In the genomic region with DNA sequence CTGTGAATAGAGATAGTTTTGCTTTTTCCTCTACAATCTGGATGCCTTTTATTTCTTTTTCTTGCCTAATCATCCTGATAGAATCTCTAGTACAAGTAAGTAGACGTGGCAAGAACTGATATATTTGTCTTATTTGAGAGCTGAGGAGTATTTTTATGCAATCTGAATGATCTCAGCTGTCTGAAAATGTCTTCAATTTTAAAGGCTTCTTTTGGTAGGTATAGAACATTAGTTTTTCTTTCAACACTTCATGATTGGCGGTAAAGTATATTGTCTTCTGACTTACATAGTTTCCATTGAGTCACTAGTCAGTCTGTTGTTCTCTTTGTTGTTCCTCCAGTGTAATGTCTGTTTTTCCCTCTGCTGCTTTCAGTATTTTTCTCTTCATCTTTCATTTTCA, we compare ENCODE assay signal across 13 cellular contexts. TPM values are rescaled to one million over a fixed set of nuclear protein-coding genes. Genes with fewer than 3 reads are reported as not detected.
DNase-seq lines count a peak whose midpoint lies in the region; ATAC-seq and TF ChIP-seq lines count a peak whose summit lies in the region.
"Had no signal": no experiment of that assay in that cellular context is flagged by ENCODE, and none has a peak within 500 bp of the region (broad histone marks: within the 10 kb centered on the region; RNA-seq: fewer than 3 reads in every experiment).

No MANE protein-coding gene starts in this region.

- no peak overlapping the region for H3K4me3 ChIP-seq in CD4-positive, alpha-beta memory T cell (ENCODE audit: low read length in 2 of 2)
- no peak overlapping the region for H3K4me3 ChIP-seq in Karpas-422 (ENCODE audit: low read length)
- no peak overlapping the region for H3K4me3 ChIP-seq in adipocyte (ENCODE audit: low read length)
- no peak overlapping the region for H3K4me3 ChIP-seq in mesodermal cell (ENCODE audit: extremely low read depth, insufficient read depth, low read length, poor library complexity, severe bottlenecking)
- no peak overlapping the region for H3K4me3 ChIP-seq in tibial nerve
- H3K4me3 ChIP-seq in Peyer's patch: no peak overlapping the region

- H3K9me3 Mint-ChIP-seq in CD4-positive, alpha-beta memory T cell: no peaks in the 10 kb centered on the region

- no peaks in the 10 kb centered on the region for H3K27me3 Mint-ChIP-seq in CD4-positive, alpha-beta memory T cell

- peaks cover 4 to 5% of the 10 kb centered on the region in 2 donors for H3K36me3 Mint-ChIP-seq in CD4-positive, alpha-beta memory T cell

- H3K27ac ChIP-seq in CD4-positive, alpha-beta memory T cell (ENCODE audit: low read depth, low read length): no peak overlapping the region
- H3K27ac ChIP-seq in Karpas-422 (ENCODE audit: low read length) (peak overlapping the region; percentile 38), mesodermal cell (ENCODE audit: low read depth, low read length, severe bottlenecking) (peak overlapping the region; percentile 58), tibial nerve (no peak overlapping the region), Peyer's patch (no peak overlapping the region)

- peaks cover 99% of the 10 kb centered on the region for H3K79me2 ChIP-seq in Karpas-422 (ENCODE audit: low read length)

- H3K4me1 ChIP-seq in CD4-positive, alpha-beta memory T cell (ENCODE audit: insufficient read depth, low read length): peaks cover 55% of the 10 kb centered on the region
- H3K4me1 ChIP-seq in Karpas-422 (ENCODE audit: low read length) (peaks cover 73% of the 10 kb centered on the region), adipocyte (ENCODE audit: control insufficient read depth, insufficient read depth, low read length) (peaks cover 3% of the 10 kb centered on the region), mesodermal cell (ENCODE audit: control insufficient read depth, insufficient read depth, low read length, poor library complexity, severe bottlenecking) (peaks cover 8% of the 10 kb centered on the region), tibial nerve (peaks cover 0 to 19% (median 2%) of the 10 kb centered on the region in 4 donors), Peyer's patch (peaks cover 0 to 7% (median 3%) of the 10 kb centered on the region in 4 donors)

- ATAC-seq in HG02642 (IDR thresholded peaks at IDR 0.05; ENCODE audit: poor library complexity, unreplicated experiment): no peak
- ATAC-seq: sciatic nerve had no signal

- peaks cover 3% of the 10 kb centered on the region for H3K36me3 ChIP-seq in CD4-positive, alpha-beta memory T cell (ENCODE audit: insufficient read depth, low read length)
- H3K36me3 ChIP-seq in Karpas-422 (ENCODE audit: insufficient read depth, low read length) (peaks cover 3% of the 10 kb centered on the region; the same call in 1 of the 2 replicates), adipocyte (ENCODE audit: control insufficient read depth, insufficient read depth, low read length, severe bottlenecking) (peaks cover 2% of the 10 kb centered on the region), mesodermal cell (ENCODE audit: control insufficient read depth, insufficient read depth, low read length) (peaks cover 6% of the 10 kb centered on the region), tibial nerve (peaks cover 0 to 3% (median 0%) of the 10 kb centered on the region in 3 donors), Peyer's patch (no peaks in the 10 kb centered on the region)

- H3K4me2 ChIP-seq in Karpas-422 (ENCODE audit: low read depth, low read length, poor library complexity, severe bottlenecking): peak overlapping the region; percentile 25

- POLR2A ChIA-PET in CD4-positive, alpha-beta memory T cell (lab: Charles Lee; ENCODE audit: partially characterized antibody): no interaction called here

- peak overlapping the region in 5 of 8 donors; percentile 5 to 20 (median 9) for H3K4me3 Mint-ChIP-seq in CD4-positive, alpha-beta memory T cell

- no peak for TF ChIP-seq POLR2A in tibial nerve (IDR thresholded peaks at IDR 0.05)
- no peak for TF ChIP-seq POLR2A in Peyer's patch (IDR thresholded peaks at IDR 0.05)

- no peaks in the 10 kb centered on the region for H3K27me3 ChIP-seq in CD4-positive, alpha-beta memory T cell (ENCODE audit: insufficient read depth, low read length)
- H3K27me3 ChIP-seq in Karpas-422 (ENCODE audit: low read length) (no peaks in the 10 kb centered on the region), adipocyte (replicated peaks; ENCODE audit: control insufficient read depth, insufficient read depth, low read length) (no peaks in the 10 kb centered on the region), tibial nerve (no peaks in the 10 kb centered on the region), Peyer's patch (no peaks in the 10 kb centered on the region)

- TF ChIP-seq CTCF in tibial nerve (IDR thresholded peaks at IDR 0.05): no peak
- TF ChIP-seq CTCF in Peyer's patch (IDR thresholded peaks at IDR 0.05): no peak

- no peaks in the 10 kb centered on the region for H3K9me3 ChIP-seq in CD4-positive, alpha-beta memory T cell (ENCODE audit: control insufficient read depth in 1 of 2, low read length in 2 of 2)
- H3K9me3 ChIP-seq in Karpas-422 (ENCODE audit: low read length) (no peaks in the 10 kb centered on the region), adipocyte (ENCODE audit: control insufficient read depth, low read length) (no peaks in the 10 kb centered on the region), mesodermal cell (ENCODE audit: control insufficient read depth, low read length) (no peaks in the 10 kb centered on the region), tibial nerve (no peaks in the 10 kb centered on the region), Peyer's patch (no peaks in the 10 kb centered on the region)

- H3K27ac Mint-ChIP-seq in CD4-positive, alpha-beta memory T cell: peak overlapping the region; percentile 36 to 70 (median 54)

- no peak overlapping the region for H2AFZ ChIP-seq in Karpas-422 (ENCODE audit: low read length)

- DNase-seq in CD4-positive, alpha-beta memory T cell: peak in 1 of 5 donors; percentile 7
- DNase-seq in Karpas-422 (no peak), adipocyte (ENCODE audit: low read depth) (peak; percentile 19), tibial nerve (ENCODE audit: low spot score in 2 of 2) (no peak), Peyer's patch (no peak), NCI-H446 treated with DMSO at 0.1 percent for 48 hours (lab: John Stamatoyannopoulos, UW) (no peak)
- DNase-seq: activated effector memory CD4-positive, alpha-beta T cell treated with anti-CD3 and anti-CD28 coated beads, Interleukin-2, amount 50 U/mL, for 16 hours; DMS153; effector CD4-positive, alpha-beta T cell; NCI-H187 had no signal

- no peak overlapping the region for H3K9ac ChIP-seq in Karpas-422 (ENCODE audit: low read length)
- H3K9ac ChIP-seq in adipocyte (ENCODE audit: low read length): no peak overlapping the region

- no peak for TF ChIP-seq EP300 in tibial nerve (IDR thresholded peaks at IDR 0.05)

- H4K20me1 ChIP-seq in Karpas-422 (ENCODE audit: insufficient read depth, low read depth, low read length): 0 out of 2 replicates have a peak, but pooled peaks cover 6% of the 10 kb centered on the region

- intact Hi-C loops in CD4-positive, alpha-beta memory T cell (cut with micrococcal nuclease): loop anchor here (2.0 to 10.0 kb wide), 2 partner anchors 87 to 137 kb away; a partner anchor contains a TSS

- CTCF ChIA-PET in CD4-positive, alpha-beta memory T cell (lab: Charles Lee; ENCODE audit: partially characterized antibody): no interaction called here

- H3K9me2 ChIP-seq in Karpas-422 (replicated peaks; ENCODE audit: insufficient read depth, low read length): no peaks in the 10 kb centered on the region

- H3K4me1 Mint-ChIP-seq in CD4-positive, alpha-beta memory T cell: peaks cover 51 to 83% (median 70%) of the 10 kb centered on the region in 4 donors

- WGBS in mesodermal cell (ENCODE audit: insufficient coverage in 2 of 2), 2 experiments: 83 to 100% methylated on average over 1 of the region's 2 CpGs
- WGBS in tibial nerve, 2 donors: 86 to 91% methylated on average over 2 of the region's 2 CpGs

RNA-seq across cellular contexts. Expression of a gene that starts 31.3 kb away (rescaled TPM):
- 10 to 100 TPM; 70.1 to 74.9 TPM for total RNA-seq in CD4-positive, alpha-beta memory T cell
- 10 to 100 TPM in 1 of 2 donors, 1 to 10 TPM in 1; 6.6 to 20.7 TPM for polyA plus RNA-seq in CD4-positive, alpha-beta memory T cell
- 40.0 and 68.1 TPM in 2 replicates for total RNA-seq in Karpas-422 (2014; rRNA removed; shearing (Covaris generic); ENCODE audit: low replicate concordance)
- polyA plus RNA-seq in mesodermal cell (2013, experiment 1 of 2): 15.6 TPM
- 12.7 TPM for polyA plus RNA-seq in mesodermal cell (2013, experiment 2 of 2)
- 10 to 100 TPM; 29.7 to 53.8 (median 31.7) TPM for total RNA-seq in tibial nerve
- 100 to 1,000 TPM in 1 of 4 donors, 10 to 100 TPM in 3; 39.7 to 143 (median 69.8) TPM for total RNA-seq in Peyer's patch

Comparison
In these comparisons a context has a peak if more than half of its experiments do, and no peak if none do; other contexts are left out.
1. H3K27ac ChIP-seq: peak in Karpas-422 (single experiment) and mesodermal cell (single experiment); none in CD4-positive, alpha-beta memory T cell (single experiment), tibial nerve (0 of 4) and Peyer's patch (0 of 4).